In the genomic region with DNA sequence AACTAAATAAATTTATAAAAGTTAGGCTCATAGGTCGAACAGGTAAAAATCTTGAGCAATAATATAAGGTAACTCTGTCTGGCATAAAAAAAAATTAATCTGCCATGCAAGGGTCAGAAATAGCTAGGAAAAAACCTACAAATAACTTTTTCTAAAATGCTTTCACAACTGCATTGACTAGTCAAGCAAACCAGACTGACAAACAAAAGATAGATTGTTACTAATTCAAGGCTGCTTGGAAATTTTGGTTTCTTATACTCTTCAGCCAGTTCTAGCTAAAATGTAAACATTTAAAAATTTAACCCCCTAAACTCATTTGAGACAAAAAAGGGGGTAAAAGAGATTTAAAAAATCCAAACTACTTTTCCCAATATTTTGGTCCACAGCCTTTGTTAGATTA, we compare ENCODE assay signal across 19 cellular contexts.
"Had no signal": no experiment of that assay in that cellular context is flagged by ENCODE, and none has a peak within 500 bp of the region (broad histone marks: within the 10 kb centered on the region; RNA-seq: fewer than 3 reads in every experiment).

No MANE protein-coding gene starts in this region.

- ATAC-seq: left lung; natural killer cell treated with Interleukin-12 subunit alpha and Interleukin-12 subunit beta and Interleukin-15 and Interleukin-18, amount 100 ng/mL, for 72 hours; sciatic nerve; stimulated activated naive B cell treated with anti-CD40 and anti-IgM and Interleukin-4, amounts not matched to agents 10 μg/mL and 1 μg/mL and 100 μg/mL, for 72 hours; stimulated activated naive CD8-positive, alpha-beta T cell treated with anti-CD3 and anti-CD28 coated beads, Interleukin-15, amount 100 ng/mL, for 72 hours had no signal

- H3K27me3 ChIP-seq: left lung, testis, tibial nerve had no signal

- H3K4me3 ChIP-seq: coronary artery, left lung, lower lobe of right lung, testis, tibial nerve had no signal

- H3K27ac ChIP-seq: coronary artery, left lung, lower lobe of right lung, testis, tibial nerve had no signal

- FAIRE-seq: endothelial cell of umbilical vein had no signal

- DNase-seq: effector CD4-positive, alpha-beta T cell; endodermal cell; foreskin melanocyte; head of caudate nucleus; hippocampal formation; left lung; lower lobe of right lung; mesenchymal stem cell; midbrain; stimulated activated CD4-positive, alpha-beta T cell treated with anti-CD3 and anti-CD28 coated beads, Interleukin-2, amount 100 ng/mL, for 24 hours; stimulated activated CD4-positive, alpha-beta T cell treated with anti-CD3 and anti-CD28 coated beads, Interleukin-4, amount 100 ng/mL, for 4 hours; stimulated activated naive B cell treated with anti-CD40 and anti-IgM and Interleukin-4, amounts not matched to agents 10 μg/mL and 1 μg/mL and 100 μg/mL, for 72 hours; stimulated activated naive CD8-positive, alpha-beta T cell treated with anti-CD3 and anti-CD28 coated beads, Interleukin-15, amount 100 ng/mL, for 72 hours had no signal

- H3K9me3 ChIP-seq: left lung, lower lobe of right lung, testis, tibial nerve had no signal

- H3K36me3 ChIP-seq: left lung, lower lobe of right lung, tibial nerve had no signal
